In genomic region chr13:112062047-112062618, GRCh38 we compare ENCODE assay signal across 1 cellular context.
TF ChIP-seq lines count a peak whose summit lies in the region.

No MANE protein-coding gene starts in this region.

TF ChIP-seq in WTC11, 78 proteins besides CTCF, POLR2A, EP300 and RAD21 (continued from another document):
- TF ChIP-seq ZNF532 (CRISPR knock-in tag; IDR thresholded peaks at IDR 0.05; ENCODE audit: borderline replicate concordance) (no peak), MAX (CRISPR knock-in tag; IDR thresholded peaks at IDR 0.05) (no peak), MXD4 (CRISPR knock-in tag; IDR thresholded peaks at IDR 0.05; ENCODE audit: borderline replicate concordance) (no peak)
- TF ChIP-seq, protein P1, sequence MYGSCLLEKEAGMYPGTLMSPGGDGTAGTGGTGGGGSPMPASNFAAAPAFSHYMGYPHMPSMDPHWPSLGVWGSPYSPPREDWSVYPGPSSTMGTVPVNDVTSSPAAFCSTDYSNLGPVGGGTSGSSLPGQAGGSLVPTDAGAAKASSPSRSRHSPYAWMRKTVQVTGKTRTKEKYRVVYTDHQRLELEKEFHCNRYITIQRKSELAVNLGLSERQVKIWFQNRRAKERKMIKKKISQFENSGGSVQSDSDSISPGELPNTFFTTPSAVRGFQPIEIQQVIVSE (CRISPR knock-in tag; IDR thresholded peaks at IDR 0.05; ENCODE audit: borderline replicate concordance), result no peak
